ENCODE assay signal across 17 cellular contexts in the genomic region with DNA sequence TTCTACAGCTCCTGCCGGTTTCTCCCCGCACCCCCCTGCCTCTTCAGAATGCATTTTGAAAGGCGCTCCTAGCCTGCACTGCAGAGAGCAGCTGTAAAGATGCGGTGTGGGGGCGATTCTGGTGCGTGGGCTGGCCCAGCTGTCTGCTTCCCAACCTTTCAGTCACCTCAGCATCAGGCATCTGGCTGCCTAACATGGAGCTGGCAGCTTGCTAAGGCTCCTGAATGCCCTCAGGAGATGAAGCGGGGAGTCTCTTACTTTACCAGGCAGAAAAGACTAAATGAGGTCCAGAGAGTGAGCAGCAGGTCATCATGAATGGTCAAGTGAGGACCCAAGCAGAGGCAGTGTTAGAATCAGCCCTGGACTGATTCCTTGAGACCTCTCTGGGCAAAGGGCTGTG. TPM values are rescaled to one million over a fixed set of nuclear protein-coding genes. Genes with fewer than 3 reads are reported as not detected.
DNase-seq lines count a peak whose midpoint lies in the region; TF ChIP-seq lines count a peak whose summit lies in the region.
"Had no signal": no experiment of that assay in that cellular context is flagged by ENCODE, and none has a peak within 500 bp of the region (broad histone marks: within the 10 kb centered on the region; RNA-seq: fewer than 3 reads in every experiment).

No MANE protein-coding gene starts in this region.

- H3K4me1 Mint-ChIP-seq in osteocyte (ENCODE audit: unreplicated experiment), result peaks cover 96% of the 10 kb centered on the region
- H3K4me1 Mint-ChIP-seq in activated naive CD4-positive, alpha-beta T cell treated with anti-CD3 and anti-CD28 coated beads for 36 hours (ENCODE audit: low read depth), result peaks cover 78% of the 10 kb centered on the region

- no peaks in the 10 kb centered on the region for H3K27me3 ChIP-seq in dorsolateral prefrontal cortex
- H3K27me3 ChIP-seq: colonic mucosa had no signal

- H3K27me3 Mint-ChIP-seq in osteocyte (ENCODE audit: unreplicated experiment), result no peaks in the 10 kb centered on the region
- H3K27me3 Mint-ChIP-seq in activated naive CD4-positive, alpha-beta T cell treated with anti-CD3 and anti-CD28 coated beads for 36 hours (ENCODE audit: low read depth), result no peaks in the 10 kb centered on the region
- H3K27me3 Mint-ChIP-seq: CD4-positive, alpha-beta T cell had no signal

- H3K9me3 Mint-ChIP-seq in osteocyte (ENCODE audit: unreplicated experiment), result no peaks in the 10 kb centered on the region
- no peaks in the 10 kb centered on the region for H3K9me3 Mint-ChIP-seq in activated naive CD4-positive, alpha-beta T cell treated with anti-CD3 and anti-CD28 coated beads for 36 hours
- H3K9me3 Mint-ChIP-seq: CD4-positive, alpha-beta T cell; T-helper 1 cell treated with Interleukin-12 subunit alpha and Interleukin-12 subunit beta and Interleukin-4 antibody, amounts not matched to agents 30 μg/mL and 1 μg/mL, for 36 hours had no signal

- peak overlapping the region in 26 of 59 donors; percentile 10 to 78 (median 56) for H3K27ac ChIP-seq in dorsolateral prefrontal cortex
- H3K27ac ChIP-seq: colonic mucosa had no signal

- DNase-seq in ELF-1 (ENCODE audit: low read depth, low spot score), result peak; percentile 55
- DNase-seq in NCI-H2227 (lab: John Stamatoyannopoulos, UW; ENCODE audit: unreplicated experiment), result peak; percentile 51
- peak in 7 of 10 donors; percentile 58 to 84 (median 69) for DNase-seq in dorsolateral prefrontal cortex
- no peak for DNase-seq in osteocyte (ENCODE audit: extremely low spot score, unreplicated experiment)
- no peak for DNase-seq in activated gamma-delta T cell (lab: John Stamatoyannopoulos, UW)
- no peak for DNase-seq in NCI-H1436 (lab: John Stamatoyannopoulos, UW)
- no peak for DNase-seq in activated naive CD4-positive, alpha-beta T cell treated with anti-CD3 and anti-CD28 coated beads for 36 hours
- DNase-seq in stimulated activated naive CD4-positive, alpha-beta T cell (lab: John Stamatoyannopoulos, UW), result no peak
- DNase-seq: activated CD8-positive, alpha-beta T cell treated with anti-CD3 and anti-CD28 coated beads, Interleukin-2, amount 10 ng/mL, durations not matched to agents 7 days and 5 days; activated naive CD4-positive, alpha-beta T cell treated with anti-CD3 and anti-CD28 coated beads, Interleukin-2, amount 50 U/mL, for 16 hours; CD4-positive, alpha-beta T cell; colonic mucosa; GOT3; left colon; NCI-H1436 treated with DMSO at 0.1 percent for 48 hours had no signal

- peaks cover 7% of the 10 kb centered on the region for H3K36me3 Mint-ChIP-seq in osteocyte (ENCODE audit: unreplicated experiment)
- H3K36me3 Mint-ChIP-seq in activated naive CD4-positive, alpha-beta T cell treated with anti-CD3 and anti-CD28 coated beads for 36 hours (ENCODE audit: low read depth), result peaks cover 25% of the 10 kb centered on the region

- CTCF ChIA-PET in activated naive CD4-positive, alpha-beta T cell treated with anti-CD3 and anti-CD28 coated beads for 36 hours (lab: Charles Lee), result interaction anchor here (6.4 kb wide), 1 partner anchor 45 kb away, joined by 54 read pairs; no protein-coding TSS in a partner anchor

- peak overlapping the region; percentile 62 for H3K27ac Mint-ChIP-seq in osteocyte (ENCODE audit: unreplicated experiment)
- no peak overlapping the region for H3K27ac Mint-ChIP-seq in activated naive CD4-positive, alpha-beta T cell treated with anti-CD3 and anti-CD28 coated beads for 36 hours
- H3K27ac Mint-ChIP-seq: activated CD8-positive, alpha-beta T cell treated with anti-CD3 and anti-CD28 coated beads, Interleukin-2, amount 10 ng/mL, durations not matched to agents 7 days and 5 days; CD4-positive, alpha-beta T cell; progenitor cell of endocrine pancreas; T-helper 1 cell treated with Interleukin-12 subunit alpha and Interleukin-12 subunit beta and Interleukin-4 antibody, amounts not matched to agents 30 μg/mL and 1 μg/mL, for 36 hours had no signal

- H3K4me3 Mint-ChIP-seq in osteocyte (ENCODE audit: unreplicated experiment), result peak overlapping the region; percentile 23
- H3K4me3 Mint-ChIP-seq in activated naive CD4-positive, alpha-beta T cell treated with anti-CD3 and anti-CD28 coated beads for 36 hours, result no peak overlapping the region
- H3K4me3 Mint-ChIP-seq: activated CD8-positive, alpha-beta T cell treated with anti-CD3 and anti-CD28 coated beads, Interleukin-2, amount 10 ng/mL, durations not matched to agents 7 days and 5 days; CD4-positive, alpha-beta T cell; T-helper 1 cell treated with Interleukin-12 subunit alpha and Interleukin-12 subunit beta and Interleukin-4 antibody, amounts not matched to agents 30 μg/mL and 1 μg/mL, for 36 hours had no signal

- TF ChIP-seq CTCF in dorsolateral prefrontal cortex (IDR thresholded peaks at IDR 0.05 in 54 of 56, conservative IDR thresholded peaks at IDR 0.05 in 2 of 56; ENCODE audit: low read depth in 1 of 56, partially characterized antibody in 56 of 56) (no peak), osteocyte (IDR thresholded peaks at IDR 0.05) (no peak)

- intact Hi-C loops in dorsolateral prefrontal cortex (cut with DNase I), result no loop called here
- intact Hi-C loops in activated naive CD4-positive, alpha-beta T cell treated with anti-CD3 and anti-CD28 coated beads for 36 hours (cut with micrococcal nuclease), result loop anchor here (10.0 kb wide), 1 partner anchor 1212 kb away; the partner anchor contains the start of gene TOR1AIP1

- no peak overlapping the region for H3K4me3 ChIP-seq in dorsolateral prefrontal cortex
- H3K4me3 ChIP-seq: colonic mucosa had no signal

RNA-seq across cellular contexts. Expression of gene IER5, which starts 8.7 kb away (rescaled TPM):
- total RNA-seq in dorsolateral prefrontal cortex (10 to 100 TPM in 118 of 120 experiments, 1 to 10 TPM in 2; 8.1 to 74.9 (median 17.6) TPM), osteocyte (29.8 and 32.2 TPM in 2 replicates)
- total RNA-seq in activated naive CD4-positive, alpha-beta T cell treated with anti-CD3 and anti-CD28 coated beads for 36 hours, result 10 to 100 TPM; 33.5 to 34.4 TPM

Comparison
In these comparisons a context has a peak if more than half of its experiments do, and no peak if none do; other contexts are left out.
1. DNase-seq: peak in ELF-1 (single experiment), NCI-H2227 (single experiment) and dorsolateral prefrontal cortex (7 of 10); none in osteocyte (single experiment), activated gamma-delta T cell (single experiment), NCI-H1436 (single experiment), activated naive CD4-positive, alpha-beta T cell treated with anti-CD3 and anti-CD28 coated beads for 36 hours (single experiment) and stimulated activated naive CD4-positive, alpha-beta T cell (0 of 6).